Comparison of ENCODE assay signal across 18 cellular contexts in genomic region chr6:72916298-72916697, GRCh38.
"Had no signal": no experiment of that assay in that cellular context is flagged by ENCODE, and none has a peak within 500 bp of the region (broad histone marks: within the 10 kb centered on the region; RNA-seq: fewer than 3 reads in every experiment).

No MANE protein-coding gene starts in this region.

- H3K4me3 ChIP-seq: lower lobe of right lung, psoas muscle, skin epidermis, spleen, thoracic aorta, tibial nerve, upper lobe of left lung had no signal

- H3K27ac ChIP-seq: epithelial cell of prostate, lower lobe of right lung, psoas muscle, skin epidermis, spleen, thoracic aorta, tibial nerve, upper lobe of left lung had no signal

- DNase-seq: dorsolateral prefrontal cortex; effector CD4-positive, alpha-beta T cell; endodermal cell; immature natural killer cell; islet precursor cell; left ventricle myocardium superior; lower lobe of right lung; naive thymus-derived CD8-positive, alpha-beta T cell; nephron progenitor cell; nucleus accumbens; psoas muscle; spleen; stimulated activated CD4-positive, alpha-beta T cell treated with anti-CD3 and anti-CD28 coated beads, Interleukin-4, amount 100 ng/mL, for 4 hours; upper lobe of left lung had no signal

- H3K9me3 ChIP-seq: lower lobe of right lung, psoas muscle, spleen, thoracic aorta, tibial nerve, upper lobe of left lung had no signal

- H3K27me3 ChIP-seq: dorsolateral prefrontal cortex, spleen, tibial nerve, upper lobe of left lung had no signal

- H3K36me3 ChIP-seq: lower lobe of right lung, spleen, thoracic aorta, tibial nerve, upper lobe of left lung had no signal

- H3K4me1 ChIP-seq: lower lobe of right lung, upper lobe of left lung had no signal
